ENCODE assay signal across 15 cellular contexts in the genomic region with DNA sequence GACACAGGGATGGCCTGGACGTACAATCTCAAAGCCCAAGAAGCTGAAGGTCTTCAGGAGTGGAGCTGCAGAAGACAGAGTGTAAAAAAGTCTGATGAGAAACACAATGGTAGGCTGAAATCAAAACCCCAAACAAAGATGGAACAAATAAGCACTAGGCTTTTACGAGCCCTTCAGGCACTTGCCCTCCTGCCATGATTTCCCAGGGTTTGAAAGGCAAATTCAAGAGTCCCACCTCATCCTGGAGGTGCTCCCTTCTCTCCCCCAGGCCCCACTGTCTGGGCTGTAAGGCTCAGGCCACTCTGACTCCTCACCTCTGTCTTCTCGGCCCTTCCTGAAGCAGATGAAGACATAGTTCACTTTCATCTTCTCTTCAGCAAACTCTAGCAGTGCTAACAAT.
A peak's percentile ranks its signal among the peaks of the same experiment; 100 is the strongest.
DNase-seq lines count a peak whose midpoint lies in the region; ATAC-seq, FAIRE-seq and TF ChIP-seq lines count a peak whose summit lies in the region.
"Had no signal": no experiment of that assay in that cellular context is flagged by ENCODE, and none has a peak within 500 bp of the region (broad histone marks: within the 10 kb centered on the region; RNA-seq: fewer than 3 reads in every experiment).

No MANE protein-coding gene starts in this region.

- H3K27me3 Mint-ChIP-seq in GM23338 (ENCODE audit: insufficient read depth, low read depth, poor library complexity) = peaks cover 40% of the 10 kb centered on the region
- H3K27me3 Mint-ChIP-seq in T-cell = no peaks in the 10 kb centered on the region
- H3K27me3 Mint-ChIP-seq in glutamatergic neuron (ENCODE audit: unreplicated experiment) = peaks cover 27% of the 10 kb centered on the region
- H3K27me3 Mint-ChIP-seq: B cell had no signal

- H3K4me3 ChIP-seq in GM23338 (no peak overlapping the region), skeletal muscle tissue (ENCODE audit: low read length in 3 of 3) (no peak overlapping the region), HAP-1 (no peak overlapping the region)
- H3K4me3 ChIP-seq: suprapubic skin had no signal

- no peak for DNase-seq in GM23338 (ENCODE audit: low spot score)
- no peak for DNase-seq in T-cell
- no peak for DNase-seq in glutamatergic neuron
- DNase-seq in stimulated activated CD4-positive, alpha-beta T cell treated with anti-CD3 and anti-CD28 coated beads, Interleukin-15, amount 100 ng/mL, for 24 hours = no peak
- DNase-seq in RCC 7860 (ENCODE audit: low spot score) = no peak
- no peak for DNase-seq in HAP-1 (ENCODE audit: low spot score in 2 of 2)
- DNase-seq: activated CD4-positive, CD25-positive, alpha-beta regulatory T cell treated with anti-CD3 and anti-CD28 coated beads, Interleukin-2, amount 50 U/mL, for 72 hours; effector CD8-positive, alpha-beta T cell; NCI-H1436 treated with DMSO at 0.1 percent for 48 hours; NCI-H2227 treated with DMSO at 0.1 percent for 48 hours; RPMI8226 had no signal

- H3K4me1 ChIP-seq in GM23338 (ENCODE audit: insufficient read depth) (peaks cover 32% of the 10 kb centered on the region), skeletal muscle tissue (ENCODE audit: control insufficient read depth in 3 of 3, insufficient read depth in 3 of 3, low read length in 3 of 3) (peaks cover 55 to 63% (median 63%) of the 10 kb centered on the region in 3 donors), HAP-1 (peaks cover 7% of the 10 kb centered on the region)

- H3K36me3 ChIP-seq in GM23338 (ENCODE audit: insufficient read depth) (peaks cover 64% of the 10 kb centered on the region), skeletal muscle tissue (ENCODE audit: control insufficient read depth in 3 of 3, insufficient read depth in 3 of 3, low read length in 3 of 3) (peaks cover 21 to 49% (median 46%) of the 10 kb centered on the region in 3 donors), HAP-1 (replicated peaks) (peaks cover 81% of the 10 kb centered on the region)

- CTCF ChIA-PET in T-cell (lab: Charles Lee) = interaction anchor here (0.6 to 3.1 kb wide), 2 partner anchors 8 to 39 kb away, joined by 10 to 17 read pairs; no protein-coding TSS in a partner anchor

- ATAC-seq in GM23338 (no peak), T-cell (replicated peaks in 1 of 4) (no peak), SK-N-SH treated with all-trans-retinoic acid at 6 μM for 48 hours (no peak)

- H3K27ac ChIP-seq in GM23338 (ENCODE audit: low read depth) = peak overlapping the region; percentile 68
- H3K27ac ChIP-seq in skeletal muscle tissue (ENCODE audit: low read depth, low read length) = peak overlapping the region; percentile 4
- H3K27ac ChIP-seq: suprapubic skin had no signal

- H2AFZ ChIP-seq in GM23338 = no peak overlapping the region

- H3K9ac ChIP-seq in skeletal muscle tissue (ENCODE audit: low read depth in 1 of 3, low read length in 3 of 3) = peak overlapping the region; percentile 1 to 66 (median 45)

- no peaks in the 10 kb centered on the region for H3K9me2 ChIP-seq in GM23338 (ENCODE audit: insufficient read depth)

- no peaks in the 10 kb centered on the region for H3K27me3 ChIP-seq in GM23338 (ENCODE audit: insufficient read depth)
- no peaks in the 10 kb centered on the region for H3K27me3 ChIP-seq in skeletal muscle tissue (ENCODE audit: control insufficient read depth in 3 of 3, insufficient read depth in 3 of 3, low read length in 3 of 3)
- H3K27me3 ChIP-seq in HAP-1 (ENCODE audit: low read depth) = no peaks in the 10 kb centered on the region
- H3K27me3 ChIP-seq: suprapubic skin had no signal

- H3K36me3 Mint-ChIP-seq in GM23338 (ENCODE audit: low read depth) (peaks cover 91% of the 10 kb centered on the region), T-cell (peaks cover 42% of the 10 kb centered on the region), glutamatergic neuron (ENCODE audit: unreplicated experiment) (no peaks in the 10 kb centered on the region)

- H3F3A ChIP-seq in GM23338 (replicated peaks; ENCODE audit: low read depth) = peaks cover 79% of the 10 kb centered on the region

- TF ChIP-seq CTCF in GM23338 (conservative IDR thresholded peaks at IDR 0.05; ENCODE audit: low read depth in 2 of 2) (no peak), glutamatergic neuron (IDR thresholded peaks at IDR 0.05; ENCODE audit: partially characterized antibody, unreplicated experiment) (no peak)

- POLR2A ChIA-PET in T-cell (lab: Charles Lee) = interaction anchor here in 1 of 2 donors (0.7 kb wide), 1 partner anchor 291 kb away, joined by 4 read pairs; no protein-coding TSS in a partner anchor

- H3K4me1 Mint-ChIP-seq in GM23338 = peaks cover 78% of the 10 kb centered on the region
- H3K4me1 Mint-ChIP-seq in T-cell = peaks cover 9 to 10% (median 10%) of the 10 kb centered on the region in 3 donors
- peaks cover 13% of the 10 kb centered on the region for H3K4me1 Mint-ChIP-seq in glutamatergic neuron (ENCODE audit: low read depth, unreplicated experiment)

- no peak overlapping the region for H3K4me2 ChIP-seq in GM23338

- H3K9me3 ChIP-seq in skeletal muscle tissue (ENCODE audit: control insufficient read depth in 3 of 3, low read length in 3 of 3) (no peaks in the 10 kb centered on the region), HAP-1 (no peaks in the 10 kb centered on the region)
- H3K9me3 ChIP-seq: suprapubic skin had no signal

- FAIRE-seq in RCC 7860 (lab: Jason Lieb, UNC) = no peak

- in situ Hi-C loops in HAP-1 (cut with MboI; ENCODE audit: low sequenced_read_pairs) = no loop called here

- peaks cover 34% of the 10 kb centered on the region for H3K79me2 ChIP-seq in GM23338 (replicated peaks; ENCODE audit: insufficient read depth)

- peaks cover 56% of the 10 kb centered on the region for H4K20me1 ChIP-seq in GM23338 (replicated peaks; ENCODE audit: insufficient read depth)

- peak overlapping the region; percentile 79 for H3K27ac Mint-ChIP-seq in GM23338
- H3K27ac Mint-ChIP-seq in T-cell = peak overlapping the region; percentile 56 to 59
- H3K27ac Mint-ChIP-seq in glutamatergic neuron (ENCODE audit: unreplicated experiment) = peak overlapping the region; percentile 52
- H3K27ac Mint-ChIP-seq: B cell had no signal

- H3K4me3 Mint-ChIP-seq in GM23338 = peak overlapping the region; percentile 21; the same call in 1 of the 3 replicates
- no peak overlapping the region for H3K4me3 Mint-ChIP-seq in T-cell
- H3K4me3 Mint-ChIP-seq in glutamatergic neuron (ENCODE audit: unreplicated experiment) = no peak overlapping the region
- H3K4me3 Mint-ChIP-seq: B cell had no signal

- H3K9me3 Mint-ChIP-seq in GM23338 (no peaks in the 10 kb centered on the region), T-cell (no peaks in the 10 kb centered on the region), glutamatergic neuron (ENCODE audit: unreplicated experiment) (peaks cover 23% of the 10 kb centered on the region)

TF ChIP-seq in GM23338, 12 proteins besides CTCF, POLR2A, EP300 and RAD21 (continues in another document):
- TF ChIP-seq JUNB (IDR thresholded peaks at IDR 0.05; ENCODE audit: unreplicated experiment) = no peak
- TF ChIP-seq ZNF331 (CRISPR knock-in tag; IDR thresholded peaks at IDR 0.05; ENCODE audit: low read depth) = no peak
- TF ChIP-seq, protein P1, sequence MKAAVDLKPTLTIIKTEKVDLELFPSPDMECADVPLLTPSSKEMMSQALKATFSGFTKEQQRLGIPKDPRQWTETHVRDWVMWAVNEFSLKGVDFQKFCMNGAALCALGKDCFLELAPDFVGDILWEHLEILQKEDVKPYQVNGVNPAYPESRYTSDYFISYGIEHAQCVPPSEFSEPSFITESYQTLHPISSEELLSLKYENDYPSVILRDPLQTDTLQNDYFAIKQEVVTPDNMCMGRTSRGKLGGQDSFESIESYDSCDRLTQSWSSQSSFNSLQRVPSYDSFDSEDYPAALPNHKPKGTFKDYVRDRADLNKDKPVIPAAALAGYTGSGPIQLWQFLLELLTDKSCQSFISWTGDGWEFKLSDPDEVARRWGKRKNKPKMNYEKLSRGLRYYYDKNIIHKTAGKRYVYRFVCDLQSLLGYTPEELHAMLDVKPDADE (IDR thresholded peaks at IDR 0.05) = no peak
- TF ChIP-seq STAT1 (IDR thresholded peaks at IDR 0.05; ENCODE audit: unreplicated experiment) = no peak

TF ChIP-seq in SK-N-SH treated with all-trans-retinoic acid at 6 μM for 48 hours, 23 proteins besides CTCF, POLR2A, EP300 and RAD21:
- TF ChIP-seq TOX (CRISPR knock-in tag; IDR thresholded peaks at IDR 0.05; ENCODE audit: borderline replicate concordance) (no peak), ZFP30 (CRISPR knock-in tag; IDR thresholded peaks at IDR 0.05) (no peak), TCF4 (CRISPR knock-in tag; IDR thresholded peaks at IDR 0.05; ENCODE audit: borderline replicate concordance) (no peak), CSDC2 (CRISPR knock-in tag; IDR thresholded peaks at IDR 0.05) (no peak), ZC3H10 (CRISPR knock-in tag; IDR thresholded peaks at IDR 0.05) (no peak)
